29 cellular contexts compared by ENCODE assay signal in genomic region chr6:49202923-49203322, GRCh38.
DNase-seq lines count a peak whose midpoint lies in the region; ATAC-seq, FAIRE-seq and TF ChIP-seq lines count a peak whose summit lies in the region.
"Had no signal": no experiment of that assay in that cellular context is flagged by ENCODE, and none has a peak within 500 bp of the region (broad histone marks: within the 10 kb centered on the region; RNA-seq: fewer than 3 reads in every experiment).

No MANE protein-coding gene starts in this region.

- FAIRE-seq in kidney (lab: Jason Lieb, UNC), result no peak
- FAIRE-seq: A204.1, D721Med, H54, small intestine had no signal

- H4K20me1 ChIP-seq in KMS-11 (ENCODE audit: insufficient read depth) (no peaks in the 10 kb centered on the region), mammary epithelial cell (ENCODE audit: insufficient read depth, low read length) (no peaks in the 10 kb centered on the region)

- H3K4me1 ChIP-seq in KMS-11 (ENCODE audit: low read depth, poor library complexity, severe bottlenecking), result no peaks in the 10 kb centered on the region
- no peaks in the 10 kb centered on the region for H3K4me1 ChIP-seq in mammary epithelial cell (ENCODE audit: insufficient read depth, low read length)
- no peaks in the 10 kb centered on the region for H3K4me1 ChIP-seq in foreskin keratinocyte
- H3K4me1 ChIP-seq in kidney (ENCODE audit: control insufficient read depth in 1 of 2, insufficient read depth in 1 of 2, low read depth in 1 of 2, low read length in 2 of 2), result no peaks in the 10 kb centered on the region
- H3K4me1 ChIP-seq: neural progenitor cell, parathyroid adenoma, SJSA1 had no signal

- no peaks in the 10 kb centered on the region for H3K9me3 ChIP-seq in mammary epithelial cell (replicated peaks; ENCODE audit: insufficient read depth, low read length)
- H3K9me3 ChIP-seq in kidney (ENCODE audit: control insufficient read depth in 1 of 2, low read length in 2 of 2), result no peaks in the 10 kb centered on the region
- H3K9me3 ChIP-seq: SJSA1 had no signal

- WGBS in mammary epithelial cell (ENCODE audit: low coverage, missing lambda C conversion rate), result 36% methylated on average over 2 of the region's 2 CpGs

- H2AFZ ChIP-seq in KMS-11 (ENCODE audit: low read depth) (0 out of 2 replicates have a peak overlapping the region, but pooled peaks have one; percentile 3), mammary epithelial cell (ENCODE audit: low read depth, low read length) (no peak overlapping the region)
- H2AFZ ChIP-seq: neural progenitor cell, parathyroid adenoma had no signal

- no TSS peak for BruUV-seq in mammary epithelial cell (replicated peaks; lab: Mats Ljungman, UMichigan)

- H3K9ac ChIP-seq in KMS-11 (no peak overlapping the region), mammary epithelial cell (ENCODE audit: insufficient read depth, low read length) (no peak overlapping the region), kidney (ENCODE audit: low read length in 2 of 2) (no peak overlapping the region)
- H3K9ac ChIP-seq: neural progenitor cell, parathyroid adenoma had no signal

- CTCF ChIA-PET in mammary epithelial cell (lab: Charles Lee; ENCODE audit: low non-redundant PET), result no interaction called here

- H3K4me2 ChIP-seq in KMS-11 (no peak overlapping the region), mammary epithelial cell (ENCODE audit: insufficient read depth, low read depth, low read length) (no peak overlapping the region)
- H3K4me2 ChIP-seq: neural progenitor cell had no signal

- H3K36me3 ChIP-seq in KMS-11 (ENCODE audit: insufficient read depth), result no peaks in the 10 kb centered on the region
- H3K36me3 ChIP-seq in mammary epithelial cell (ENCODE audit: insufficient read depth, low read length), result no peaks in the 10 kb centered on the region
- H3K36me3 ChIP-seq in kidney (ENCODE audit: control insufficient read depth in 1 of 2, insufficient read depth in 2 of 2, low read length in 2 of 2), result no peaks in the 10 kb centered on the region
- H3K36me3 ChIP-seq: neural progenitor cell, SJSA1 had no signal

- H3K27me3 ChIP-seq in KMS-11 (ENCODE audit: insufficient read depth, low read depth) (no peaks in the 10 kb centered on the region), mammary epithelial cell (ENCODE audit: insufficient read depth, low read length) (no peaks in the 10 kb centered on the region), foreskin keratinocyte (no peaks in the 10 kb centered on the region)
- H3K27me3 ChIP-seq: neural progenitor cell, SJSA1 had no signal

- H3K4me3 ChIP-seq in KMS-11 (IDR thresholded peaks at IDR 0.05; ENCODE audit: insufficient read depth, low read depth, low read length) (no peak overlapping the region), mammary epithelial cell (replicated peaks in 1 of 3; ENCODE audit: insufficient read depth in 1 of 3, low read depth in 2 of 3, low read length in 3 of 3) (no peak overlapping the region), kidney (ENCODE audit: low read length in 2 of 2) (no peak overlapping the region)
- H3K4me3 ChIP-seq: coronary artery, neural progenitor cell, SJSA1 had no signal

- TF ChIP-seq CTCF in KMS-11 (conservative IDR thresholded peaks at IDR 0.05; ENCODE audit: low read depth, low read length), result no peak
- TF ChIP-seq CTCF in mammary epithelial cell (conservative IDR thresholded peaks at IDR 0.05 in 1 of 2, IDR thresholded peaks at IDR 0.05 in 1 of 2; ENCODE audit: extremely low read depth in 1 of 2, insufficient read depth in 1 of 2, low read depth in 1 of 2, low read length in 2 of 2), result no peak
- no peak for TF ChIP-seq CTCF in foreskin keratinocyte (conservative IDR thresholded peaks at IDR 0.05)
- no peak for TF ChIP-seq CTCF in kidney (IDR thresholded peaks at IDR 0.05; ENCODE audit: borderline replicate concordance, extremely low read depth, insufficient read depth)

- H3K79me2 ChIP-seq in KMS-11 (ENCODE audit: insufficient read depth, low read depth) (no peaks in the 10 kb centered on the region), mammary epithelial cell (ENCODE audit: insufficient read depth, low read length) (no peaks in the 10 kb centered on the region)
- H3K79me2 ChIP-seq: parathyroid adenoma had no signal

- dilution Hi-C loops in mammary epithelial cell (cut with HindIII; ENCODE audit: low sequenced_read_pairs), result no loop called here

- in situ Hi-C loops in ACHN (cut with HindIII; ENCODE audit: low pct_ligation_motif_present, low pct_unique_long_range_greater_than_20kb, low sequenced_read_pairs) (no loop called here), mammary epithelial cell (cut with MboI; ENCODE audit: low sequenced_read_pairs in 2 of 2) (no loop called here)

- no peak overlapping the region for H3K27ac ChIP-seq in KMS-11
- H3K27ac ChIP-seq in mammary epithelial cell (ENCODE audit: insufficient read depth, low read depth, low read length), result no peak overlapping the region
- no peak overlapping the region for H3K27ac ChIP-seq in foreskin keratinocyte
- no peak overlapping the region for H3K27ac ChIP-seq in kidney (ENCODE audit: low read depth in 2 of 2, low read length in 2 of 2)
- H3K27ac ChIP-seq: coronary artery, HL-60, neural progenitor cell, parathyroid adenoma, RWPE1, SJSA1 had no signal

- intact Hi-C loops in mammary epithelial cell (cut with micrococcal nuclease) (loop anchor here (1.0 kb wide), 1 partner anchor 207 kb away; no protein-coding TSS in a partner anchor), kidney (cut with DNase I) (no loop called here)

- DNase-seq in ACHN (peak; percentile 4), mammary epithelial cell (peak; percentile 54), foreskin keratinocyte (peak; percentile 16 to 42), kidney (no peak), left lobe of liver (ENCODE audit: low spot score) (no peak), NCI-H1436 treated with DMSO at 0.1 percent for 48 hours (lab: John Stamatoyannopoulos, UW) (no peak)
- DNase-seq in stimulated activated CD8-positive, alpha-beta memory T cell treated with anti-CD3 and anti-CD28 coated beads, Interleukin-4, amount 100 ng/mL, for 48 hours, result no peak
- DNase-seq: activated CD4-positive, alpha-beta T cell treated with anti-CD3 and anti-CD28 coated beads, Interleukin-2, amount 10 ng/mL, durations not matched to agents 24 days and 14 days; activated effector memory CD4-positive, alpha-beta T cell treated with anti-CD3 and anti-CD28 coated beads, Interleukin-2, amount 50 U/mL, for 16 hours; aorta; effector memory CD8-positive, alpha-beta T cell; foreskin melanocyte; Karpas-422; left colon; MV-4-11; NCI-H510A; small intestine; stimulated activated naive CD4-positive, alpha-beta T cell; T1000 had no signal

- ATAC-seq in foreskin keratinocyte, result peak; percentile 55
- ATAC-seq in left lobe of liver, result no peak
- ATAC-seq: effector memory CD8-positive, alpha-beta T cell; left colon had no signal

Comparison
In these comparisons a context has a peak if more than half of its experiments do, and no peak if none do; other contexts are left out.
1. DNase-seq: peak in ACHN (single experiment), mammary epithelial cell (single experiment) and foreskin keratinocyte (2 of 2); none in kidney (single experiment), left lobe of liver (single experiment), stimulated activated CD8-positive, alpha-beta memory T cell treated with anti-CD3 and anti-CD28 coated beads, Interleukin-4, amount 100 ng/mL, for 48 hours (single experiment) and NCI-H1436 treated with DMSO at 0.1 percent for 48 hours (single experiment).